In genomic region chr17:12431188-12431587, GRCh38 we compare ENCODE assay signal across 11 cellular contexts.
DNase-seq lines count a peak whose midpoint lies in the region; ATAC-seq and TF ChIP-seq lines count a peak whose summit lies in the region.
"Had no signal": no experiment of that assay in that cellular context is flagged by ENCODE, and none has a peak within 500 bp of the region (broad histone marks: within the 10 kb centered on the region; RNA-seq: fewer than 3 reads in every experiment).

No MANE protein-coding gene starts in this region.

- no peaks in the 10 kb centered on the region for H3K36me3 Mint-ChIP-seq in naive B cell
- no peaks in the 10 kb centered on the region for H3K36me3 Mint-ChIP-seq in nephron progenitor cell (ENCODE audit: low read depth)
- no peaks in the 10 kb centered on the region for H3K36me3 Mint-ChIP-seq in activated T-helper 1 cell treated with anti-CD3 and anti-CD28 coated beads, Interleukin-12 subunit alpha, Interleukin-12 subunit beta, Interleukin-2, Interleukin-4 antibody, amounts not matched to agents 30 ng/mL and 10 ng/mL and 1 ng/mL, durations not matched to agents 14 hours and 24 hours and 36 hours (ENCODE audit: low read depth)
- H3K36me3 Mint-ChIP-seq: WTC11 had no signal

- DNase-seq in naive B cell (no peak), nephron progenitor cell (no peak), NCI-H187 (lab: John Stamatoyannopoulos, UW) (no peak)
- DNase-seq in activated T-helper 1 cell treated with anti-CD3 and anti-CD28 coated beads, Interleukin-12 subunit alpha, Interleukin-12 subunit beta, Interleukin-2, Interleukin-4 antibody, amounts not matched to agents 30 ng/mL and 10 ng/mL and 1 ng/mL, durations not matched to agents 14 hours and 24 hours and 36 hours (ENCODE audit: low spot score): no peak
- DNase-seq: activated T-cell treated with anti-CD3 and anti-CD28 coated beads, Interleukin-2, amount 50 U/mL, for 48 hours; NCI-H226; SHP77 had no signal

- ATAC-seq in GM18873 (IDR thresholded peaks at IDR 0.05; ENCODE audit: low FRiP score, unreplicated experiment) (peak; percentile 85), GM21576 (IDR thresholded peaks at IDR 0.05; ENCODE audit: unreplicated experiment) (peak; percentile 85), HG03097 (IDR thresholded peaks at IDR 0.05; ENCODE audit: low FRiP score, unreplicated experiment) (peak; percentile 64), naive B cell (ENCODE audit: low read depth in 2 of 2) (peak; percentile 44 to 80)
- ATAC-seq: WTC11 had no signal

- H3K27me3 Mint-ChIP-seq in naive B cell (no peaks in the 10 kb centered on the region), nephron progenitor cell (ENCODE audit: low read depth, poor library complexity) (no peaks in the 10 kb centered on the region)
- no peaks in the 10 kb centered on the region for H3K27me3 Mint-ChIP-seq in activated T-helper 1 cell treated with anti-CD3 and anti-CD28 coated beads, Interleukin-12 subunit alpha, Interleukin-12 subunit beta, Interleukin-2, Interleukin-4 antibody, amounts not matched to agents 30 ng/mL and 10 ng/mL and 1 ng/mL, durations not matched to agents 14 hours and 24 hours and 36 hours (ENCODE audit: insufficient read depth)

- intact Hi-C loops in activated T-helper 1 cell treated with anti-CD3 and anti-CD28 coated beads, Interleukin-12 subunit alpha, Interleukin-12 subunit beta, Interleukin-2, Interleukin-4 antibody, amounts not matched to agents 30 ng/mL and 10 ng/mL and 1 ng/mL, durations not matched to agents 14 hours and 24 hours and 36 hours (cut with micrococcal nuclease): no loop called here

- H3K9me3 Mint-ChIP-seq in naive B cell (peaks cover 0 to 13% (median 9%) of the 10 kb centered on the region in 7 donors), nephron progenitor cell (peaks cover 3% of the 10 kb centered on the region)
- H3K9me3 Mint-ChIP-seq in activated T-helper 1 cell treated with anti-CD3 and anti-CD28 coated beads, Interleukin-12 subunit alpha, Interleukin-12 subunit beta, Interleukin-2, Interleukin-4 antibody, amounts not matched to agents 30 ng/mL and 10 ng/mL and 1 ng/mL, durations not matched to agents 14 hours and 24 hours and 36 hours: peaks cover 40% of the 10 kb centered on the region

- TF ChIP-seq CTCF in nephron progenitor cell (IDR thresholded peaks at IDR 0.05): no peak

- H3K4me3 Mint-ChIP-seq in naive B cell: no peak overlapping the region
- no peak overlapping the region for H3K4me3 Mint-ChIP-seq in nephron progenitor cell
- H3K4me3 Mint-ChIP-seq in activated T-helper 1 cell treated with anti-CD3 and anti-CD28 coated beads, Interleukin-12 subunit alpha, Interleukin-12 subunit beta, Interleukin-2, Interleukin-4 antibody, amounts not matched to agents 30 ng/mL and 10 ng/mL and 1 ng/mL, durations not matched to agents 14 hours and 24 hours and 36 hours: no peak overlapping the region
- H3K4me3 Mint-ChIP-seq: WTC11 had no signal

- H3K4me1 Mint-ChIP-seq in naive B cell (peaks cover 0 to 5% (median 0%) of the 10 kb centered on the region in 3 donors), nephron progenitor cell (peaks cover 7% of the 10 kb centered on the region)
- H3K4me1 Mint-ChIP-seq in activated T-helper 1 cell treated with anti-CD3 and anti-CD28 coated beads, Interleukin-12 subunit alpha, Interleukin-12 subunit beta, Interleukin-2, Interleukin-4 antibody, amounts not matched to agents 30 ng/mL and 10 ng/mL and 1 ng/mL, durations not matched to agents 14 hours and 24 hours and 36 hours (ENCODE audit: low read depth): no peaks in the 10 kb centered on the region

- H3K27ac Mint-ChIP-seq in naive B cell (no peak overlapping the region), nephron progenitor cell (no peak overlapping the region)
- H3K27ac Mint-ChIP-seq in activated T-helper 1 cell treated with anti-CD3 and anti-CD28 coated beads, Interleukin-12 subunit alpha, Interleukin-12 subunit beta, Interleukin-2, Interleukin-4 antibody, amounts not matched to agents 30 ng/mL and 10 ng/mL and 1 ng/mL, durations not matched to agents 14 hours and 24 hours and 36 hours: no peak overlapping the region
- H3K27ac Mint-ChIP-seq: WTC11 had no signal
